In genomic region chr19:1027020-1027952, GRCh38 we compare ENCODE assay signal across 8 cellular contexts. TPM values are rescaled to one million over a fixed set of nuclear protein-coding genes. Genes with fewer than 3 reads are reported as not detected.
DNase-seq lines count a peak whose midpoint lies in the region; ATAC-seq and TF ChIP-seq lines count a peak whose summit lies in the region.

No MANE protein-coding gene starts in this region.

- no peaks in the 10 kb centered on the region for H3K27me3 Mint-ChIP-seq in stimulated activated naive B cell treated with anti-CD40 and anti-IgM and Interleukin-4, amounts not matched to agents 10 μg/mL and 1 μg/mL and 100 μg/mL, for 72 hours

- ATAC-seq in stimulated activated naive B cell treated with anti-CD40 and anti-IgM and Interleukin-4, amounts not matched to agents 10 μg/mL and 1 μg/mL and 100 μg/mL, for 72 hours (replicated peaks), result peak; percentile 35 to 36
- no peak for ATAC-seq in GM18519 (IDR thresholded peaks at IDR 0.05; ENCODE audit: low FRiP score, unreplicated experiment)
- no peak for ATAC-seq in HG02623 (IDR thresholded peaks at IDR 0.05; ENCODE audit: unreplicated experiment)
- ATAC-seq in HG03460 (IDR thresholded peaks at IDR 0.05; ENCODE audit: unreplicated experiment), result no peak

- TF ChIP-seq CTCF in GM12865 (IDR thresholded peaks at IDR 0.05; ENCODE audit: insufficient read depth, low read depth, low read length, missing control alignments), result no peak

- peaks cover 19 to 29% of the 10 kb centered on the region in 2 donors for H3K4me1 Mint-ChIP-seq in stimulated activated naive B cell treated with anti-CD40 and anti-IgM and Interleukin-4, amounts not matched to agents 10 μg/mL and 1 μg/mL and 100 μg/mL, for 72 hours

- DNase-seq in GM12865 (ENCODE audit: low read depth), result peak; percentile 52
- peak; percentile 65 for DNase-seq in M059J (ENCODE audit: low read depth)
- DNase-seq in astrocyte of the hippocampus (ENCODE audit: low read depth, low spot score), result peak; percentile 45
- peak; percentile 28 for DNase-seq in iris pigment epithelial cell (ENCODE audit: low read depth)
- no peak for DNase-seq in stimulated activated naive B cell treated with anti-CD40 and anti-IgM and Interleukin-4, amounts not matched to agents 10 μg/mL and 1 μg/mL and 100 μg/mL, for 72 hours

- H3K9me3 Mint-ChIP-seq in stimulated activated naive B cell treated with anti-CD40 and anti-IgM and Interleukin-4, amounts not matched to agents 10 μg/mL and 1 μg/mL and 100 μg/mL, for 72 hours, result no peaks in the 10 kb centered on the region

- peak overlapping the region; percentile 100 for H3K4me3 ChIP-seq in GM12865 (ENCODE audit: low read depth, low read length)

- peak overlapping the region; percentile 97 for H3K27ac Mint-ChIP-seq in stimulated activated naive B cell treated with anti-CD40 and anti-IgM and Interleukin-4, amounts not matched to agents 10 μg/mL and 1 μg/mL and 100 μg/mL, for 72 hours

- H3K4me3 Mint-ChIP-seq in stimulated activated naive B cell treated with anti-CD40 and anti-IgM and Interleukin-4, amounts not matched to agents 10 μg/mL and 1 μg/mL and 100 μg/mL, for 72 hours, result peak overlapping the region; percentile 96 to 97

- H3K36me3 Mint-ChIP-seq in stimulated activated naive B cell treated with anti-CD40 and anti-IgM and Interleukin-4, amounts not matched to agents 10 μg/mL and 1 μg/mL and 100 μg/mL, for 72 hours, result peaks cover 19 to 27% of the 10 kb centered on the region in 2 donors

RNA-seq across cellular contexts. Expression of gene CNN2, which starts 0.9 kb away (rescaled TPM):
- total RNA-seq in M059J (2014; rRNA removed; shearing (Covaris generic)), result 259 and 333 TPM in 2 replicates

RNA-seq across cellular contexts. Expression of gene RNU6-2, which starts 6.0 kb away (rescaled TPM):
- not detected in 2 replicates for total RNA-seq in M059J (2014; rRNA removed; shearing (Covaris generic))

RNA-seq across cellular contexts. Expression of gene TMEM259, which starts 6.4 kb away (rescaled TPM):
- 99.9 and 126 TPM in 2 replicates for total RNA-seq in M059J (2014; rRNA removed; shearing (Covaris generic))

RNA-seq across cellular contexts. Expression of gene ABCA7, which starts 12.6 kb away (rescaled TPM):
- total RNA-seq in M059J (2014; rRNA removed; shearing (Covaris generic)), result 9.3 and 13.5 TPM in 2 replicates

RNA-seq across cellular contexts. Expression of gene GRIN3B, which starts 27.1 kb away (rescaled TPM):
- total RNA-seq in M059J (2014; rRNA removed; shearing (Covaris generic)), result not detected in 2 replicates

Comparison
In these comparisons a context has a peak if more than half of its experiments do, and no peak if none do; other contexts are left out.
1. ATAC-seq: peak in stimulated activated naive B cell treated with anti-CD40 and anti-IgM and Interleukin-4, amounts not matched to agents 10 μg/mL and 1 μg/mL and 100 μg/mL, for 72 hours (2 of 2); none in GM18519 (single experiment), HG02623 (single experiment) and HG03460 (single experiment).